ENCODE assay signal across 26 cellular contexts in genomic region chr12:114314403-114314802, GRCh38.
DNase-seq lines count a peak whose midpoint lies in the region; ATAC-seq, FAIRE-seq and TF ChIP-seq lines count a peak whose summit lies in the region.
"Had no signal": no experiment of that assay in that cellular context is flagged by ENCODE, and none has a peak within 500 bp of the region (broad histone marks: within the 10 kb centered on the region; RNA-seq: fewer than 3 reads in every experiment).

No MANE protein-coding gene starts in this region.

- H2AK9ac ChIP-seq in IMR-90 (replicated peaks; ENCODE audit: low read depth, low read length, poor library complexity), result no peak overlapping the region

- H2AFZ ChIP-seq in IMR-90 (replicated peaks; ENCODE audit: low read length, poor library complexity) (no peak overlapping the region), H1 (ENCODE audit: low read length) (no peak overlapping the region)

- H3K4ac ChIP-seq in IMR-90 (ENCODE audit: low read depth, low read length) (peak overlapping the region; percentile 24; the same call in 1 of the 2 replicates), H1 (replicated peaks; ENCODE audit: insufficient read length, low read depth, low read length) (no peak overlapping the region)

- in situ Hi-C loops in IMR-90 (cut with MboI; ENCODE audit: low sequenced_read_pairs), result no loop called here

- peaks cover 16% of the 10 kb centered on the region for H3K9me1 ChIP-seq in IMR-90 (ENCODE audit: insufficient read depth, low read length)

- no peak for FAIRE-seq in H1 (lab: Jason Lieb, UNC)
- FAIRE-seq: A204.1, G401.6, GM12878, GM12892, GM18507 had no signal

- TF ChIP-seq RAD21 in IMR-90 (IDR thresholded peaks at IDR 0.05; ENCODE audit: low read length) (no peak), H1 (IDR thresholded peaks at IDR 0.05 in 1 of 2, conservative IDR thresholded peaks at IDR 0.05 in 1 of 2; ENCODE audit: low read depth in 2 of 2, low read length in 2 of 2) (no peak)

- no peaks in the 10 kb centered on the region for H4K20me1 ChIP-seq in IMR-90 (ENCODE audit: insufficient read depth, low read length)
- no peaks in the 10 kb centered on the region for H4K20me1 ChIP-seq in H1 (replicated peaks in 1 of 2; ENCODE audit: control insufficient read depth in 1 of 2, insufficient read depth in 2 of 2, low read length in 2 of 2)
- H4K20me1 ChIP-seq: BLaER1 had no signal

- peak; percentile 63 for ATAC-seq in Right ventricle myocardium superior (ENCODE audit: poor library complexity)
- ATAC-seq in right cardiac atrium, result no peak
- no peak for ATAC-seq in IMR-90 (ENCODE audit: low read depth)
- ATAC-seq: GM12878 had no signal

- 60% methylated on average over 7 of the region's 7 CpGs for WGBS in right cardiac atrium
- WGBS in IMR-90 (ENCODE audit: extremely low coverage in 2 of 2, insufficient read length in 1 of 2), 2 experiments, result no CpG with 5 or more reads among the region's 7 CpGs
- 86% methylated on average over 7 of the region's 7 CpGs; no CpG with 5 or more reads in 1 of the 2 experiments for WGBS in H1 (ENCODE audit: extremely low coverage in 1 of 2, insufficient coverage in 1 of 2, insufficient read length in 1 of 2, insufficient replicate concordance in 2 of 2, low coverage in 1 of 2, low lambda C conversion rate in 2 of 2, missing lambda C conversion rate in 1 of 2), 2 experiments

- no peaks in the 10 kb centered on the region for H3K36me3 ChIP-seq in IMR-90 (ENCODE audit: control insufficient read depth, insufficient read depth, low read length)
- no peaks in the 10 kb centered on the region for H3K36me3 ChIP-seq in H1 (ENCODE audit: control insufficient read depth in 2 of 4, insufficient read depth in 4 of 4, low read length in 3 of 4)
- H3K36me3 ChIP-seq: BE2C, BLaER1 had no signal

- H4K8ac ChIP-seq in IMR-90 (ENCODE audit: low read depth in 2 of 2, low read length in 2 of 2) (no peak overlapping the region), H1 (ENCODE audit: extremely low read depth, insufficient read depth, low read length) (no peak overlapping the region)

- POLR2A ChIA-PET in IMR-90 (lab: Charles Lee; ENCODE audit: unreplicated experiment) (no interaction called here), H1 (lab: Charles Lee; ENCODE audit: partially characterized antibody) (no interaction called here)

- TF ChIP-seq POLR2A in IMR-90 (IDR thresholded peaks at IDR 0.05; ENCODE audit: low read depth, low read length) (no peak), H1 (IDR thresholded peaks at IDR 0.05; ENCODE audit: control extremely low read depth in 1 of 2, low read depth in 2 of 2, low read length in 2 of 2) (no peak)

- H2BK5ac ChIP-seq in IMR-90 (ENCODE audit: low read depth, low read length, poor library complexity, severe bottlenecking) (no peak overlapping the region), H1 (ENCODE audit: low read depth, low read length) (no peak overlapping the region)

- H3K79me2 ChIP-seq in H1 (ENCODE audit: control insufficient read depth in 1 of 2, insufficient read depth in 2 of 2, low read length in 2 of 2), result no peaks in the 10 kb centered on the region; a peak in 1 of 4 replicates

- H2BK12ac ChIP-seq in H1 (ENCODE audit: low read depth, low read length), result no peak overlapping the region

- H2BK15ac ChIP-seq in IMR-90 (ENCODE audit: low read depth, low read length), result peak overlapping the region; percentile 19; the same call in 1 of the 3 replicates
- H2BK15ac ChIP-seq in H1 (ENCODE audit: low read length), result no peak overlapping the region

- H3K9me3 ChIP-seq in right cardiac atrium (ENCODE audit: control insufficient read depth, low read length), result no peaks in the 10 kb centered on the region
- H3K9me3 ChIP-seq in IMR-90 (ENCODE audit: control insufficient read depth, insufficient read depth, low read length), result no peaks in the 10 kb centered on the region
- no peaks in the 10 kb centered on the region for H3K9me3 ChIP-seq in H1 (ENCODE audit: insufficient read depth in 2 of 2, low read depth in 1 of 2, low read length in 1 of 2)
- H3K9me3 ChIP-seq: BE2C, BLaER1 had no signal

- no peak overlapping the region for H3K4me2 ChIP-seq in IMR-90 (ENCODE audit: low read depth, low read length)
- H3K4me2 ChIP-seq in H1 (ENCODE audit: insufficient read depth in 1 of 2, low read depth in 2 of 2, low read length in 2 of 2), result no peak overlapping the region
- H3K4me2 ChIP-seq: BLaER1 had no signal

- intact Hi-C loops in Right ventricle myocardium superior (cut with DNase I) (no loop called here), right cardiac atrium (cut with DNase I) (no loop called here), IMR-90 (cut with micrococcal nuclease) (loop anchor here (1.0 kb wide), 1 partner anchor 34 kb away; no protein-coding TSS in a partner anchor)

- H4K5ac ChIP-seq in IMR-90 (ENCODE audit: low read depth, low read length) (no peak overlapping the region), H1 (ENCODE audit: insufficient read length, low read depth, low read length) (no peak overlapping the region)

- CTCF ChIA-PET in IMR-90 (lab: Yijun Ruan, JAX), result no interaction called here
- CTCF ChIA-PET in H1 (lab: Charles Lee; ENCODE audit: partially characterized antibody), result interaction anchor here (1.0 to 3.6 kb wide), 8 partner anchors 9 to 84 kb away, joined by 3 to 15 read pairs (median 5); no protein-coding TSS in a partner anchor

- H3K27ac ChIP-seq in right cardiac atrium (ENCODE audit: low read length) (no peak overlapping the region), IMR-90 (ENCODE audit: insufficient read depth, low read length) (no peak overlapping the region), H1 (ENCODE audit: low read depth, low read length) (no peak overlapping the region)
- H3K27ac ChIP-seq: BLaER1 had no signal

- peak overlapping the region; percentile 23; the same call in 1 of the 2 replicates for H3K23ac ChIP-seq in IMR-90 (ENCODE audit: low read depth, low read length)
- no peak overlapping the region for H3K23ac ChIP-seq in H1 (ENCODE audit: insufficient read length)

- no TSS peak for BruUV-seq in IMR-90 (replicated peaks; lab: Mats Ljungman, UMichigan)

- peak overlapping the region; percentile 35 for H2BK120ac ChIP-seq in IMR-90 (ENCODE audit: low read depth, low read length)
- H2BK120ac ChIP-seq in H1 (replicated peaks; ENCODE audit: low read depth, low read length), result no peak overlapping the region

- H3K14ac ChIP-seq in IMR-90 (replicated peaks; ENCODE audit: low read depth, low read length), result no peak overlapping the region
- no peak overlapping the region for H3K14ac ChIP-seq in H1 (ENCODE audit: insufficient read length)

- H3K4me3 ChIP-seq in right cardiac atrium (ENCODE audit: low read length) (no peak overlapping the region), GM12864 (ENCODE audit: low read depth, low read length) (no peak overlapping the region), IMR-90 (ENCODE audit: insufficient read depth, low read depth, low read length) (no peak overlapping the region), H1 (ENCODE audit: extremely low read depth in 1 of 4, insufficient read depth in 2 of 4, low read depth in 3 of 4, low read length in 4 of 4) (no peak overlapping the region)
- H3K4me3 ChIP-seq: BLaER1, GM12878 had no signal

- H2BK20ac ChIP-seq in IMR-90 (ENCODE audit: low read depth, low read length) (peak overlapping the region; percentile 38; the same call in 1 of the 2 replicates), H1 (ENCODE audit: low read length) (no peak overlapping the region; the same call in 1 of the 2 replicates)

- DNase-seq in Right ventricle myocardium superior (no peak), right cardiac atrium (no peak), GM12864 (ENCODE audit: low read depth) (no peak), IMR-90 (no peak), H1 (ENCODE audit: low read depth in 1 of 2, low spot score in 2 of 2) (no peak), NCI-H1048 (lab: John Stamatoyannopoulos, UW) (no peak), NCI-H446 treated with DMSO at 0.1 percent for 48 hours (lab: John Stamatoyannopoulos, UW) (no peak)
- DNase-seq: 8988T; ACHN; BE2C; C1 segment of cervical spinal cord; CD4-positive, alpha-beta memory T cell; CD4-positive, CD25-positive, alpha-beta regulatory T cell; CD8-positive, alpha-beta memory T cell; COR-L47; DMS 273 treated with DMSO at 0.1 percent for 48 hours; DMS153; DMS53; DMS79 treated with DMSO at 0.1 percent for 48 hours; GF-D8 had no signal

- dilution Hi-C loops in IMR-90 (cut with HindIII; ENCODE audit: low sequenced_read_pairs, unreplicated experiment), result no loop called here

- H3K4me1 ChIP-seq in right cardiac atrium (ENCODE audit: control insufficient read depth, insufficient read depth, low read length) (peaks cover 4% of the 10 kb centered on the region), IMR-90 (ENCODE audit: control insufficient read depth, insufficient read depth, low read length) (peaks cover 4% of the 10 kb centered on the region), H1 (replicated peaks in 1 of 4; ENCODE audit: control insufficient read depth in 3 of 4, insufficient read depth in 4 of 4, low read length in 3 of 4) (no peaks in the 10 kb centered on the region)
- H3K4me1 ChIP-seq: BE2C, BLaER1 had no signal

- H3K23me2 ChIP-seq in H1 (ENCODE audit: low read depth, low read length), result peaks cover 2% of the 10 kb centered on the region

- H3K79me1 ChIP-seq in IMR-90 (ENCODE audit: low read depth in 1 of 2, low read length in 2 of 2), result no peaks in the 10 kb centered on the region
- H3K79me1 ChIP-seq in H1 (ENCODE audit: low read depth, low read length), result no peaks in the 10 kb centered on the region

- no peak overlapping the region for H3K56ac ChIP-seq in IMR-90 (ENCODE audit: extremely low read depth, insufficient read depth, low read length)
- no peak overlapping the region for H3K56ac ChIP-seq in H1 (replicated peaks; ENCODE audit: insufficient read length, low read depth, low read length)

- H3K18ac ChIP-seq in IMR-90 (ENCODE audit: low read depth, low read length) (no peak overlapping the region), H1 (ENCODE audit: extremely low read depth, low read length) (no peak overlapping the region; the same call in 1 of the 2 replicates)

- no peak for TF ChIP-seq EP300 in H1 (IDR thresholded peaks at IDR 0.05; ENCODE audit: borderline replicate concordance in 1 of 2, low read depth in 2 of 2, low read length in 2 of 2)

- TF ChIP-seq CTCF in GM12864 (IDR thresholded peaks at IDR 0.05; ENCODE audit: low read depth, low read length, missing control alignments) (peak; percentile 4), IMR-90 (conservative IDR thresholded peaks at IDR 0.05; ENCODE audit: low read depth, low read length) (no peak), H1 (IDR thresholded peaks at IDR 0.05; ENCODE audit: control extremely low read depth in 1 of 3, insufficient read depth in 1 of 3, low read depth in 1 of 3, low read length in 3 of 3) (no peak)

- H4K91ac ChIP-seq in IMR-90 (ENCODE audit: insufficient read depth, low read depth, low read length) (0 out of 2 replicates have a peak overlapping the region, but pooled peaks have one; percentile 7), H1 (replicated peaks; ENCODE audit: insufficient read length, low read length) (no peak overlapping the region)

- no peak overlapping the region for H3K9ac ChIP-seq in IMR-90 (ENCODE audit: low read depth, low read length)
- no peak overlapping the region for H3K9ac ChIP-seq in H1 (replicated peaks in 1 of 4; ENCODE audit: extremely low read depth in 1 of 4, low read depth in 3 of 4, low read length in 3 of 4)
- H3K9ac ChIP-seq: BLaER1 had no signal

- H3K27me3 ChIP-seq in right cardiac atrium (ENCODE audit: control insufficient read depth, insufficient read depth) (no peaks in the 10 kb centered on the region), IMR-90 (ENCODE audit: control insufficient read depth, insufficient read depth, low read length) (no peaks in the 10 kb centered on the region), H1 (replicated peaks in 1 of 4; ENCODE audit: control insufficient read depth in 3 of 4, extremely low read depth in 1 of 4, insufficient read depth in 3 of 4, low read length in 3 of 4) (no peaks in the 10 kb centered on the region)
- H3K27me3 ChIP-seq: BLaER1 had no signal

- H2AK5ac ChIP-seq in IMR-90 (ENCODE audit: low read depth, low read length) (peak overlapping the region; percentile 7; the same call in 1 of the 2 replicates), H1 (ENCODE audit: low read depth, low read length) (no peak overlapping the region; the same call in 1 of the 2 replicates)
